8 cellular contexts compared by ENCODE assay signal in the genomic region with DNA sequence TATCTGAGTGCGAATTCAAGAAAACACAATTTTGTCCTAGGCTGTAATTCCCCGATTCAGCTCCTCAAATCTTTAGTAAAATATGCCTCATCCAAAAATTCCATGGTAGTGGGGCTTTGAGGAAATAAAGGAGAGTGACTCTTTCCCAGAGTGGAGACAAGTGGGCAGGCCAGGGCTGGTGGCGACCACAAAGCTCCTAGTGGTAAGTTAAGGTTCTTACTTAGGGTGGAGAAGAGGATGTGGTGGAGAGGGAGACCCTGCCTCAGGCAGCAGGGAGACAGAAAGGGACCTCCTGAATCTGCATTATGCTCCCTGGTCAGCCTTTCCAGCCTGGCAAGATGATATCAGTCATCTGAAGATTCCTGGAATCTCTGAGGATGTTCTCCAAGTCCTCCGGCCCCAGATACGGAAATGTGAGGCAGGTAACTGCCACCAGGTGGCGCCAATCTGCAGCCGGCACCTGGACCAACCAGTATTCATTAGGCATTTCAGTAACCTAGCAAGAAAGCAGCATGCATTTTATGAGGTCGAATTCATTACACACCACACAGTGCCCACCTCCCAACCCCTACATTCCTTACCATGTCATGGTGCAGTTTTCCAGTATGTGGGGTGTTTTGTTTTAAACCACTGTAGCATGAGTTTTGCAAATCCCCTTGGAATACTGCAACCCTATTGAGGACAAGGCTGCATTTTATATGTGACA.
DNase-seq lines count a peak whose midpoint lies in the region; ATAC-seq and TF ChIP-seq lines count a peak whose summit lies in the region.

No MANE protein-coding gene starts in this region.

- H3K27me3 ChIP-seq in vagina, result no peaks in the 10 kb centered on the region

- H3K9me3 ChIP-seq in vagina, result no peaks in the 10 kb centered on the region

- intact Hi-C loops in vagina (cut with DNase I), result no loop called here

- ATAC-seq in HG03097 (IDR thresholded peaks at IDR 0.05; ENCODE audit: low FRiP score, unreplicated experiment) (peak; percentile 80), omental fat pad (ENCODE audit: low FRiP score) (no peak)

- TF ChIP-seq POLR2A in vagina (IDR thresholded peaks at IDR 0.05), result no peak

- H3K4me1 ChIP-seq in vagina, result no peaks in the 10 kb centered on the region

- no peak overlapping the region for H3K4me3 ChIP-seq in fibroblast of pulmonary artery (replicated peaks; ENCODE audit: low read depth, low read length)
- no peak overlapping the region for H3K4me3 ChIP-seq in vagina

- H3K36me3 ChIP-seq in vagina, result no peaks in the 10 kb centered on the region

- no peak overlapping the region for H3K27ac ChIP-seq in vagina

- DNase-seq in 8988T (peak; percentile 19), NCI-H82 (lab: John Stamatoyannopoulos, UW) (peak; percentile 69), fibroblast of pulmonary artery (ENCODE audit: low read depth) (peak; percentile 64), omental fat pad (ENCODE audit: low spot score) (peak; percentile 46), vagina (ENCODE audit: extremely low spot score in 2 of 2) (no peak)
- DNase-seq in activated CD8-positive, alpha-beta memory T cell treated with anti-CD3 and anti-CD28 coated beads, Interleukin-2, amount 50 U/mL, for 48 hours, result peak; percentile 81

- peak; percentile 93 for TF ChIP-seq CTCF in GM12873 (IDR thresholded peaks at IDR 0.05; ENCODE audit: insufficient read depth, low read depth, low read length, missing control alignments)
- peak; percentile 88 for TF ChIP-seq CTCF in fibroblast of pulmonary artery (IDR thresholded peaks at IDR 0.05; ENCODE audit: low read length, missing control alignments)
- TF ChIP-seq CTCF in omental fat pad (IDR thresholded peaks at IDR 0.05), result peak in 1 of 3 donors; percentile 27
- peak in 2 of 3 experiments; percentile 12 to 43 for TF ChIP-seq CTCF in vagina (IDR thresholded peaks at IDR 0.05)

Comparison
In these comparisons a context has a peak if more than half of its experiments do, and no peak if none do; other contexts are left out.
1. DNase-seq: peak in 8988T (single experiment), NCI-H82 (single experiment), activated CD8-positive, alpha-beta memory T cell treated with anti-CD3 and anti-CD28 coated beads, Interleukin-2, amount 50 U/mL, for 48 hours (single experiment), fibroblast of pulmonary artery (single experiment) and omental fat pad (single experiment); none in vagina (0 of 2).